Comparison of ENCODE assay signal across 1 cellular context in the genomic region with DNA sequence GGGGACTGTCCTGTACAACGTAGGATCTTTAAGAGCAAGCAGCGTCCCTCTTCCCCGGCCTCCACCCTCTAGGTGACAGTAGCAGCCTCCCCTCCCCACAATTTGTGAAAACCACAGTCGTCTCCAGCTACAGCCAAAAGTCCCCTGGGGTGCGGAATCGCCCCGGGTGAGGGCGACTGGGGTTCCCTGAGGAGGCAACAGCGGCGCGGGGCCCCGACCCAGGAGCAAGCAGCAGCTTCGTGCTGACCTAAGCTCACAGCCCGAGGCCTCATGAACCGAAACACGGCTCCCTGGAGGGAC.
TF ChIP-seq lines count a peak whose summit lies in the region.

No MANE protein-coding gene starts in this region.

TF ChIP-seq in GM12878, 131 proteins besides CTCF, POLR2A, EP300 and RAD21 (continued from another document):
- TF ChIP-seq, protein P1, sequence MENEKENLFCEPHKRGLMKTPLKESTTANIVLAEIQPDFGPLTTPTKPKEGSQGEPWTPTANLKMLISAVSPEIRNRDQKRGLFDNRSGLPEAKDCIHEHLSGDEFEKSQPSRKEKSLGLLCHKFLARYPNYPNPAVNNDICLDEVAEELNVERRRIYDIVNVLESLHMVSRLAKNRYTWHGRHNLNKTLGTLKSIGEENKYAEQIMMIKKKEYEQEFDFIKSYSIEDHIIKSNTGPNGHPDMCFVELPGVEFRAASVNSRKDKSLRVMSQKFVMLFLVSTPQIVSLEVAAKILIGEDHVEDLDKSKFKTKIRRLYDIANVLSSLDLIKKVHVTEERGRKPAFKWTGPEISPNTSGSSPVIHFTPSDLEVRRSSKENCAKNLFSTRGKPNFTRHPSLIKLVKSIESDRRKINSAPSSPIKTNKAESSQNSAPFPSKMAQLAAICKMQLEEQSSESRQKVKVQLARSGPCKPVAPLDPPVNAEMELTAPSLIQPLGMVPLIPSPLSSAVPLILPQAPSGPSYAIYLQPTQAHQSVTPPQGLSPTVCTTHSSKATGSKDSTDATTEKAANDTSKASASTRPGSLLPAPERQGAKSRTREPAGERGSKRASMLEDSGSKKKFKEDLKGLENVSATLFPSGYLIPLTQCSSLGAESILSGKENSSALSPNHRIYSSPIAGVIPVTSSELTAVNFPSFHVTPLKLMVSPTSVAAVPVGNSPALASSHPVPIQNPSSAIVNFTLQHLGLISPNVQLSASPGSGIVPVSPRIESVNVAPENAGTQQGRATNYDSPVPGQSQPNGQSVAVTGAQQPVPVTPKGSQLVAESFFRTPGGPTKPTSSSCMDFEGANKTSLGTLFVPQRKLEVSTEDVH (IDR thresholded peaks at IDR 0.05; ENCODE audit: low read depth, partially characterized antibody), result no peak
- TF ChIP-seq, protein P2, sequence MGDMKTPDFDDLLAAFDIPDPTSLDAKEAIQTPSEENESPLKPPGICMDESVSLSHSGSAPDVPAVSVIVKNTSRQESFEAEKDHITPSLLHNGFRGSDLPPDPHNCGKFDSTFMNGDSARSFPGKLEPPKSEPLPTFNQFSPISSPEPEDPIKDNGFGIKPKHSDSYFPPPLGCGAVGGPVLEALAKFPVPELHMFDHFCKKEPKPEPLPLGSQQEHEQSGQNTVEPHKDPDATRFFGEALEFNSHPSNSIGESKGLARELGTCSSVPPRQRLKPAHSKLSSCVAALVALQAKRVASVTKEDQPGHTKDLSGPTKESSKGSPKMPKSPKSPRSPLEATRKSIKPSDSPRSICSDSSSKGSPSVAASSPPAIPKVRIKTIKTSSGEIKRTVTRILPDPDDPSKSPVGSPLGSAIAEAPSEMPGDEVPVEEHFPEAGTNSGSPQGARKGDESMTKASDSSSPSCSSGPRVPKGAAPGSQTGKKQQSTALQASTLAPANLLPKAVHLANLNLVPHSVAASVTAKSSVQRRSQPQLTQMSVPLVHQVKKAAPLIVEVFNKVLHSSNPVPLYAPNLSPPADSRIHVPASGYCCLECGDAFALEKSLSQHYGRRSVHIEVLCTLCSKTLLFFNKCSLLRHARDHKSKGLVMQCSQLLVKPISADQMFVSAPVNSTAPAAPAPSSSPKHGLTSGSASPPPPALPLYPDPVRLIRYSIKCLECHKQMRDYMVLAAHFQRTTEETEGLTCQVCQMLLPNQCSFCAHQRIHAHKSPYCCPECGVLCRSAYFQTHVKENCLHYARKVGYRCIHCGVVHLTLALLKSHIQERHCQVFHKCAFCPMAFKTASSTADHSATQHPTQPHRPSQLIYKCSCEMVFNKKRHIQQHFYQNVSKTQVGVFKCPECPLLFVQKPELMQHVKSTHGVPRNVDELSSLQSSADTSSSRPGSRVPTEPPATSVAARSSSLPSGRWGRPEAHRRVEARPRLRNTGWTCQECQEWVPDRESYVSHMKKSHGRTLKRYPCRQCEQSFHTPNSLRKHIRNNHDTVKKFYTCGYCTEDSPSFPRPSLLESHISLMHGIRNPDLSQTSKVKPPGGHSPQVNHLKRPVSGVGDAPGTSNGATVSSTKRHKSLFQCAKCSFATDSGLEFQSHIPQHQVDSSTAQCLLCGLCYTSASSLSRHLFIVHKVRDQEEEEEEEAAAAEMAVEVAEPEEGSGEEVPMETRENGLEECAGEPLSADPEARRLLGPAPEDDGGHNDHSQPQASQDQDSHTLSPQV (IDR thresholded peaks at IDR 0.05), result no peak
- TF ChIP-seq TBL1XR1 (IDR thresholded peaks at IDR 0.05; ENCODE audit: low read depth, low read length), result no peak
- TF ChIP-seq MEF2B (IDR thresholded peaks at IDR 0.05; ENCODE audit: partially characterized antibody, poor library complexity, severe bottlenecking), result no peak
- TF ChIP-seq MYC (IDR thresholded peaks at IDR 0.05; ENCODE audit: insufficient read depth, insufficient read length, insufficient replicate concordance, low read length, severe bottlenecking), result no peak
- no peak for TF ChIP-seq EGR1 (IDR thresholded peaks at IDR 0.05; ENCODE audit: borderline replicate concordance in 1 of 2, low read depth in 2 of 2, low read length in 2 of 2)
- TF ChIP-seq, protein P3, sequence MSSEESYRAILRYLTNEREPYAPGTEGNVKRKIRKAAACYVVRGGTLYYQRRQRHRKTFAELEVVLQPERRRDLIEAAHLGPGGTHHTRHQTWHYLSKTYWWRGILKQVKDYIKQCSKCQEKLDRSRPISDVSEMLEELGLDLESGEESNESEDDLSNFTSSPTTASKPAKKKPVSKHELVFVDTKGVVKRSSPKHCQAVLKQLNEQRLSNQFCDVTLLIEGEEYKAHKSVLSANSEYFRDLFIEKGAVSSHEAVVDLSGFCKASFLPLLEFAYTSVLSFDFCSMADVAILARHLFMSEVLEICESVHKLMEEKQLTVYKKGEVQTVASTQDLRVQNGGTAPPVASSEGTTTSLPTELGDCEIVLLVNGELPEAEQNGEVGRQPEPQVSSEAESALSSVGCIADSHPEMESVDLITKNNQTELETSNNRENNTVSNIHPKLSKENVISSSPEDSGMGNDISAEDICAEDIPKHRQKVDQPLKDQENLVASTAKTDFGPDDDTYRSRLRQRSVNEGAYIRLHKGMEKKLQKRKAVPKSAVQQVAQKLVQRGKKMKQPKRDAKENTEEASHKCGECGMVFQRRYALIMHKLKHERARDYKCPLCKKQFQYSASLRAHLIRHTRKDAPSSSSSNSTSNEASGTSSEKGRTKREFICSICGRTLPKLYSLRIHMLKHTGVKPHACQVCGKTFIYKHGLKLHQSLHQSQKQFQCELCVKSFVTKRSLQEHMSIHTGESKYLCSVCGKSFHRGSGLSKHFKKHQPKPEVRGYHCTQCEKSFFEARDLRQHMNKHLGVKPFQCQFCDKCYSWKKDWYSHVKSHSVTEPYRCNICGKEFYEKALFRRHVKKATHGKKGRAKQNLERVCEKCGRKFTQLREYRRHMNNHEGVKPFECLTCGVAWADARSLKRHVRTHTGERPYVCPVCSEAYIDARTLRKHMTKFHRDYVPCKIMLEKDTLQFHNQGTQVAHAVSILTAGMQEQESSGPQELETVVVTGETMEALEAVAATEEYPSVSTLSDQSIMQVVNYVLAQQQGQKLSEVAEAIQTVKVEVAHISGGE (CRISPR knock-in tag; IDR thresholded peaks at IDR 0.05), result no peak
TF ChIP-seq in GM12878: peak in this region for 0.
